Comparison of ENCODE assay signal across 17 cellular contexts in genomic region chr3:175208316-175208715, GRCh38.
DNase-seq lines count a peak whose midpoint lies in the region; ATAC-seq and TF ChIP-seq lines count a peak whose summit lies in the region.
"Had no signal": no experiment of that assay in that cellular context is flagged by ENCODE, and none has a peak within 500 bp of the region (broad histone marks: within the 10 kb centered on the region; RNA-seq: fewer than 3 reads in every experiment).

No MANE protein-coding gene starts in this region.

- WGBS in IMR-90 (ENCODE audit: extremely low coverage in 2 of 2, insufficient read length in 1 of 2), 2 experiments, result 67% methylated on average over 1 of the region's 5 CpGs; no CpG with 5 or more reads in 1 of the 2 experiments
- no CpG with 5 or more reads among the region's 5 CpGs for WGBS in mesendoderm (ENCODE audit: extremely low coverage, insufficient coverage, low lambda C conversion rate)

- H2BK20ac ChIP-seq in IMR-90 (ENCODE audit: low read depth, low read length), result peak overlapping the region; percentile 72

- H2BK15ac ChIP-seq in IMR-90 (ENCODE audit: low read depth, low read length) (0 out of 3 replicates have a peak overlapping the region, but pooled peaks have one; percentile 51), mesendoderm (replicated peaks; ENCODE audit: low read depth) (no peak overlapping the region)

- H3K56ac ChIP-seq in IMR-90 (ENCODE audit: extremely low read depth, insufficient read depth, low read length) (no peak overlapping the region), mesendoderm (ENCODE audit: low read length) (no peak overlapping the region)

- H4K5ac ChIP-seq in IMR-90 (ENCODE audit: low read depth, low read length), result peak overlapping the region; percentile 84
- H4K5ac ChIP-seq in mesendoderm (ENCODE audit: low read length), result no peak overlapping the region

- no peaks in the 10 kb centered on the region; the same call in 1 of the 2 replicates for H3K9me1 ChIP-seq in IMR-90 (ENCODE audit: insufficient read depth, low read length)

- no peaks in the 10 kb centered on the region for H3K79me2 ChIP-seq in mesendoderm (ENCODE audit: control insufficient read depth, insufficient read depth, low read length)
- H3K79me2 ChIP-seq: parathyroid adenoma had no signal

- POLR2A ChIA-PET in IMR-90 (lab: Charles Lee; ENCODE audit: unreplicated experiment), result no interaction called here
- POLR2A ChIA-PET in HEK293T (lab: Yijun Ruan, JAX), result no interaction called here

- DNase-seq in COLO829 (ENCODE audit: low spot score) (peak; percentile 38), IMR-90 (peak; percentile 48), dermis blood vessel endothelial cell (peak; percentile 18), mesendoderm (peak; percentile 6), NCI-H1436 (lab: John Stamatoyannopoulos, UW) (no peak), HEK293T (ENCODE audit: extremely low spot score) (no peak), hepatic stellate cell (ENCODE audit: low spot score) (no peak)
- DNase-seq: activated CD8-positive, alpha-beta T cell treated with anti-CD3 and anti-CD28 coated beads, Interleukin-2, amount 10 ng/mL, durations not matched to agents 7 days and 5 days; aorta; effector CD4-positive, alpha-beta T cell; mucosa of descending colon; stimulated activated CD4-positive, alpha-beta T cell treated with anti-CD3 and anti-CD28 coated beads, Interleukin-15, amount 100 ng/mL, for 24 hours; testis had no signal

- intact Hi-C loops in IMR-90 (cut with micrococcal nuclease), result no loop called here

- no peaks in the 10 kb centered on the region; the same call in 1 of the 2 replicates for H3K9me3 ChIP-seq in IMR-90 (ENCODE audit: control insufficient read depth, insufficient read depth, low read length)
- H3K9me3 ChIP-seq: SJSA1, testis had no signal

- H3K9ac ChIP-seq in IMR-90 (ENCODE audit: low read depth, low read length) (no peak overlapping the region), mesendoderm (ENCODE audit: low read length) (no peak overlapping the region)
- H3K9ac ChIP-seq: parathyroid adenoma had no signal

- in situ Hi-C loops in IMR-90 (cut with MboI; ENCODE audit: low sequenced_read_pairs), result no loop called here

- no peak overlapping the region for H2BK5ac ChIP-seq in IMR-90 (ENCODE audit: low read depth, low read length, poor library complexity, severe bottlenecking)
- no peak overlapping the region for H2BK5ac ChIP-seq in mesendoderm (ENCODE audit: low read length)

- ATAC-seq in IMR-90 (ENCODE audit: low read depth), result no peak
- ATAC-seq in GM19397 (IDR thresholded peaks at IDR 0.05; ENCODE audit: unreplicated experiment), result no peak
- ATAC-seq: activated CD8-positive, alpha-beta T cell treated with anti-CD3 and anti-CD28 coated beads, Interleukin-2, amount 10 ng/mL, durations not matched to agents 7 days and 5 days; activated T-helper 17 cell treated with anti-CD3 and anti-CD28 coated beads, Interleukin-2, amount 50 U/mL, for 72 hours; mucosa of descending colon had no signal

- BruUV-seq in IMR-90 (replicated peaks; lab: Mats Ljungman, UMichigan), result no TSS peak

- peak overlapping the region; percentile 62; the same call in 1 of the 2 replicates for H4K91ac ChIP-seq in IMR-90 (ENCODE audit: insufficient read depth, low read depth, low read length)

- peak overlapping the region; percentile 44; the same call in 1 of the 2 replicates for H2BK120ac ChIP-seq in IMR-90 (ENCODE audit: low read depth, low read length)
- H2BK120ac ChIP-seq in mesendoderm (ENCODE audit: low read depth, low read length), result no peak overlapping the region

- H3K23ac ChIP-seq in IMR-90 (ENCODE audit: low read depth, low read length) (no peak overlapping the region), mesendoderm (ENCODE audit: low read length) (no peak overlapping the region)

- H3K27me3 ChIP-seq in IMR-90 (ENCODE audit: control insufficient read depth, insufficient read depth, low read length), result no peaks in the 10 kb centered on the region
- no peaks in the 10 kb centered on the region for H3K27me3 ChIP-seq in mesendoderm (ENCODE audit: insufficient read depth, low read length, poor library complexity)
- H3K27me3 ChIP-seq: SJSA1, testis had no signal

- H3K14ac ChIP-seq in IMR-90 (replicated peaks; ENCODE audit: low read depth, low read length), result peak overlapping the region; percentile 46

- no peak for TF ChIP-seq CTCF in IMR-90 (conservative IDR thresholded peaks at IDR 0.05; ENCODE audit: low read depth, low read length)

- TF ChIP-seq RAD21 in IMR-90 (IDR thresholded peaks at IDR 0.05; ENCODE audit: low read length), result no peak

- H3K4me3 ChIP-seq in IMR-90 (ENCODE audit: insufficient read depth, low read depth, low read length) (no peak overlapping the region), mesendoderm (ENCODE audit: low read length) (no peak overlapping the region)
- H3K4me3 ChIP-seq: mucosa of descending colon, SJSA1, testis had no signal

- H3K79me1 ChIP-seq in IMR-90 (ENCODE audit: low read depth in 1 of 2, low read length in 2 of 2) (no peaks in the 10 kb centered on the region), mesendoderm (ENCODE audit: low read length) (no peaks in the 10 kb centered on the region)

- H4K8ac ChIP-seq in IMR-90 (ENCODE audit: low read depth in 2 of 2, low read length in 2 of 2), result no peak overlapping the region
- H4K8ac ChIP-seq in mesendoderm (ENCODE audit: low read depth, low read length), result no peak overlapping the region

- H2AK5ac ChIP-seq in IMR-90 (ENCODE audit: low read depth, low read length), result peak overlapping the region; percentile 74
- H2AK5ac ChIP-seq in mesendoderm (ENCODE audit: low read length), result no peak overlapping the region

- CTCF ChIA-PET in IMR-90 (lab: Yijun Ruan, JAX) (interaction anchor here (0.9 kb wide), 1 partner anchor 97 kb away, joined by 4 read pairs; no protein-coding TSS in a partner anchor), HEK293T (lab: Yijun Ruan, JAX) (no interaction called here)

- no peak for TF ChIP-seq POLR2A in IMR-90 (IDR thresholded peaks at IDR 0.05; ENCODE audit: low read depth, low read length)

- H3K36me3 ChIP-seq in IMR-90 (ENCODE audit: control insufficient read depth, insufficient read depth, low read length) (no peaks in the 10 kb centered on the region), mesendoderm (ENCODE audit: control insufficient read depth, insufficient read depth, low read length) (no peaks in the 10 kb centered on the region)
- H3K36me3 ChIP-seq: SJSA1 had no signal

- peak overlapping the region; percentile 77 for H3K18ac ChIP-seq in IMR-90 (ENCODE audit: low read depth, low read length)
- no peak overlapping the region for H3K18ac ChIP-seq in mesendoderm (ENCODE audit: low read length)

- H3K27ac ChIP-seq in IMR-90 (ENCODE audit: insufficient read depth, low read length) (peak overlapping the region; percentile 26; the same call in 1 of the 2 replicates), mesendoderm (ENCODE audit: low read depth, low read length) (no peak overlapping the region)
- H3K27ac ChIP-seq: parathyroid adenoma, SJSA1 had no signal

- H3K4me2 ChIP-seq in IMR-90 (ENCODE audit: low read depth, low read length) (no peak overlapping the region), mesendoderm (ENCODE audit: low read length) (no peak overlapping the region)

- peaks cover 3% of the 10 kb centered on the region; the same call in 1 of the 2 replicates for H3K4me1 ChIP-seq in IMR-90 (ENCODE audit: control insufficient read depth, insufficient read depth, low read length)
- no peaks in the 10 kb centered on the region for H3K4me1 ChIP-seq in mesendoderm (ENCODE audit: control insufficient read depth, low read depth, low read length)
- H3K4me1 ChIP-seq: parathyroid adenoma, SJSA1, testis had no signal

- dilution Hi-C loops in IMR-90 (cut with HindIII; ENCODE audit: low sequenced_read_pairs, unreplicated experiment), result no loop called here

- no peak overlapping the region for H2AK9ac ChIP-seq in IMR-90 (replicated peaks; ENCODE audit: low read depth, low read length, poor library complexity)

- H2AFZ ChIP-seq in IMR-90 (replicated peaks; ENCODE audit: low read length, poor library complexity), result peak overlapping the region; percentile 58
- H2AFZ ChIP-seq: parathyroid adenoma had no signal

- H3K4ac ChIP-seq in IMR-90 (ENCODE audit: low read depth, low read length) (peak overlapping the region; percentile 65), mesendoderm (ENCODE audit: low read depth, low read length) (no peak overlapping the region)

- H4K20me1 ChIP-seq in IMR-90 (ENCODE audit: insufficient read depth, low read length), result no peaks in the 10 kb centered on the region

TF ChIP-seq in IMR-90, 13 proteins besides CTCF, POLR2A, EP300 and RAD21:
- TF ChIP-seq CHD1 (IDR thresholded peaks at IDR 0.05; ENCODE audit: low read depth, low read length), result no peak
- TF ChIP-seq USF2 (IDR thresholded peaks at IDR 0.05; ENCODE audit: low read depth, low read length), result peak; percentile 4; the same call in 1 of the 2 replicates

TF ChIP-seq in HEK293T, 16 proteins besides CTCF, POLR2A, EP300 and RAD21:
- TF ChIP-seq SUZ12 (IDR thresholded peaks at IDR 0.05) (no peak), FOXM1 (IDR thresholded peaks at IDR 0.05; ENCODE audit: borderline replicate concordance) (no peak), BHLHE40 (IDR thresholded peaks at IDR 0.05; ENCODE audit: borderline replicate concordance) (no peak), TARDBP (IDR thresholded peaks at IDR 0.05) (no peak), LEF1 (IDR thresholded peaks at IDR 0.05; ENCODE audit: borderline replicate concordance) (no peak), FOXK2 (IDR thresholded peaks at IDR 0.05) (no peak)
TF ChIP-seq in HEK293T: peak in this region for 0.

Comparison
In these comparisons a context has a peak if more than half of its experiments do, and no peak if none do; other contexts are left out.
1. DNase-seq: peak in COLO829 (single experiment), IMR-90 (single experiment), dermis blood vessel endothelial cell (single experiment) and mesendoderm (single experiment); none in NCI-H1436 (single experiment), HEK293T (single experiment) and hepatic stellate cell (single experiment).